Comparison of ENCODE assay signal across 1 cellular context in genomic region chr6:156776841-156777576, GRCh38.
TF ChIP-seq lines count a peak whose summit lies in the region.

TSS of gene ARID1B (plus strand) at chr6:156777378. CDS start at chr6:156777681, 303 bp downstream.

TF ChIP-seq in HepG2, 621 proteins besides CTCF, POLR2A, EP300 and RAD21 (continued from another document and continues in another):
- TF ChIP-seq ZNF597 (CRISPR knock-in tag; IDR thresholded peaks at IDR 0.05): no peak
- no peak for TF ChIP-seq BRF2 (CRISPR knock-in tag; IDR thresholded peaks at IDR 0.05)
- 0 out of 2 replicates have a peak, but pooled peaks have one; percentile 4 for TF ChIP-seq NR2C2 (CRISPR knock-in tag; IDR thresholded peaks at IDR 0.05; ENCODE audit: borderline replicate concordance)
- no peak; the same call in 1 of the 2 replicates for TF ChIP-seq TFE3 (CRISPR knock-in tag; IDR thresholded peaks at IDR 0.05)
- TF ChIP-seq HNF1B (CRISPR knock-in tag; IDR thresholded peaks at IDR 0.05): no peak
- TF ChIP-seq MBD4 (IDR thresholded peaks at IDR 0.05; ENCODE audit: borderline replicate concordance, low read length): no peak
- TF ChIP-seq ZNF276 (CRISPR knock-in tag; IDR thresholded peaks at IDR 0.05; ENCODE audit: low read depth): no peak
- 0 out of 2 replicates have a peak, but pooled peaks have one; percentile 5 for TF ChIP-seq ZMYM2 (CRISPR knock-in tag; IDR thresholded peaks at IDR 0.05)
- no peak for TF ChIP-seq ARNT (IDR thresholded peaks at IDR 0.05)
- 0 out of 2 replicates have a peak, but pooled peaks have one; percentile 31 for TF ChIP-seq RFXAP (CRISPR knock-in tag; IDR thresholded peaks at IDR 0.05; ENCODE audit: borderline replicate concordance)
- peak; percentile 55; the same call in 1 of the 2 replicates for TF ChIP-seq ZNF614 (CRISPR knock-in tag; IDR thresholded peaks at IDR 0.05; ENCODE audit: borderline replicate concordance)
- TF ChIP-seq ZKSCAN1 (IDR thresholded peaks at IDR 0.05; ENCODE audit: low read length): no peak
- TF ChIP-seq ZNF83 (CRISPR knock-in tag; IDR thresholded peaks at IDR 0.05; ENCODE audit: borderline replicate concordance): no peak
- TF ChIP-seq PITX1 (CRISPR knock-in tag; IDR thresholded peaks at IDR 0.05): no peak
- no peak for TF ChIP-seq ZNF260 (CRISPR knock-in tag; IDR thresholded peaks at IDR 0.05; ENCODE audit: borderline replicate concordance, low read depth)
- TF ChIP-seq ETS1 (CRISPR knock-in tag; IDR thresholded peaks at IDR 0.05): no peak; the same call in 1 of the 2 replicates
- no peak for TF ChIP-seq RFX5 (IDR thresholded peaks at IDR 0.05; ENCODE audit: low read depth, low read length)
- no peak for TF ChIP-seq ZNF644 (CRISPR knock-in tag; IDR thresholded peaks at IDR 0.05; ENCODE audit: low read depth)
- no peak; the same call in 1 of the 2 replicates for TF ChIP-seq FOXJ3 (CRISPR knock-in tag; IDR thresholded peaks at IDR 0.05; ENCODE audit: borderline replicate concordance)
- peak; percentile 47; the same call in 1 of the 2 replicates for TF ChIP-seq ZNF274 (CRISPR knock-in tag; IDR thresholded peaks at IDR 0.05)
- no peak for TF ChIP-seq MZF1 (CRISPR knock-in tag; IDR thresholded peaks at IDR 0.05; ENCODE audit: borderline replicate concordance)
- TF ChIP-seq ZNF766 (CRISPR knock-in tag; IDR thresholded peaks at IDR 0.05; ENCODE audit: borderline replicate concordance): peak; percentile 49; the same call in 1 of the 2 replicates
- no peak; the same call in 1 of the 2 replicates for TF ChIP-seq YEATS2 (CRISPR knock-in tag; IDR thresholded peaks at IDR 0.05; ENCODE audit: borderline replicate concordance)
- TF ChIP-seq MLX (CRISPR knock-in tag; IDR thresholded peaks at IDR 0.05): no peak; the same call in 1 of the 2 replicates
- TF ChIP-seq ZNF44 (CRISPR knock-in tag; IDR thresholded peaks at IDR 0.05): no peak
- TF ChIP-seq ZNF605 (CRISPR knock-in tag; IDR thresholded peaks at IDR 0.05): peak; percentile 67; the same call in 1 of the 2 replicates
- TF ChIP-seq ZSCAN30 (CRISPR knock-in tag; IDR thresholded peaks at IDR 0.05): no peak; the same call in 1 of the 2 replicates
- TF ChIP-seq TEF (CRISPR knock-in tag; IDR thresholded peaks at IDR 0.05): peak; percentile 86; the same call in 1 of the 2 replicates
- TF ChIP-seq MXD3 (CRISPR knock-in tag; IDR thresholded peaks at IDR 0.05): peak; percentile 83
- peak; percentile 72 for TF ChIP-seq POLR2AphosphoS5 (IDR thresholded peaks at IDR 0.05; ENCODE audit: low read depth, low read length)
- 0 out of 2 replicates have a peak, but pooled peaks have one; percentile 20 for TF ChIP-seq HMG20A (CRISPR knock-in tag; IDR thresholded peaks at IDR 0.05; ENCODE audit: borderline replicate concordance)
- TF ChIP-seq THAP11 (CRISPR knock-in tag; IDR thresholded peaks at IDR 0.05): peak; percentile 57
- TF ChIP-seq FOXA3 (CRISPR knock-in tag; IDR thresholded peaks at IDR 0.05): no peak; the same call in 1 of the 2 replicates
- no peak for TF ChIP-seq ZNF143 (CRISPR knock-in tag; IDR thresholded peaks at IDR 0.05)
- 0 out of 2 replicates have a peak, but pooled peaks have one; percentile 10 for TF ChIP-seq RCOR2 (CRISPR knock-in tag; IDR thresholded peaks at IDR 0.05)
- TF ChIP-seq NFYC (CRISPR knock-in tag; IDR thresholded peaks at IDR 0.05): no peak
- 0 out of 2 replicates have a peak, but pooled peaks have one; percentile 10 for TF ChIP-seq ZNF7 (CRISPR knock-in tag; IDR thresholded peaks at IDR 0.05)
- TF ChIP-seq NFIC (IDR thresholded peaks at IDR 0.05; ENCODE audit: low read length): no peak; the same call in 1 of the 2 replicates
- TF ChIP-seq ZNF333 (CRISPR knock-in tag; IDR thresholded peaks at IDR 0.05; ENCODE audit: borderline replicate concordance): no peak
- TF ChIP-seq ZNF569 (CRISPR knock-in tag; IDR thresholded peaks at IDR 0.05; ENCODE audit: borderline replicate concordance): no peak
- peak; percentile 9; the same call in 1 of the 2 replicates for TF ChIP-seq ELF3 (CRISPR knock-in tag; IDR thresholded peaks at IDR 0.05)
- no peak for TF ChIP-seq HHEX (CRISPR knock-in tag; IDR thresholded peaks at IDR 0.05)
- no peak for TF ChIP-seq PLSCR1 (CRISPR knock-in tag; IDR thresholded peaks at IDR 0.05; ENCODE audit: borderline replicate concordance)
- TF ChIP-seq POGZ (CRISPR knock-in tag; IDR thresholded peaks at IDR 0.05): no peak
- TF ChIP-seq HBP1 (CRISPR knock-in tag; IDR thresholded peaks at IDR 0.05; ENCODE audit: low read depth): no peak
- no peak for TF ChIP-seq ZBTB37 (CRISPR knock-in tag; IDR thresholded peaks at IDR 0.05)
- peak; percentile 82 for TF ChIP-seq ZFX (CRISPR knock-in tag; IDR thresholded peaks at IDR 0.05; ENCODE audit: low read depth)
- no peak for TF ChIP-seq CREBL2 (CRISPR knock-in tag; IDR thresholded peaks at IDR 0.05; ENCODE audit: borderline replicate concordance)
- no peak for TF ChIP-seq JARID2 (CRISPR knock-in tag; IDR thresholded peaks at IDR 0.05; ENCODE audit: insufficient replicate concordance)
- TF ChIP-seq TERF1 (CRISPR knock-in tag; IDR thresholded peaks at IDR 0.05): no peak
- TF ChIP-seq HIVEP1 (CRISPR knock-in tag; IDR thresholded peaks at IDR 0.05): no peak
- TF ChIP-seq KLF13 (CRISPR knock-in tag; IDR thresholded peaks at IDR 0.05): no peak
- 0 out of 2 replicates have a peak, but pooled peaks have one; percentile 26 for TF ChIP-seq ZNF501 (CRISPR knock-in tag; IDR thresholded peaks at IDR 0.05)
